In genomic region chr9:37566716-37567115, GRCh38 we compare ENCODE assay signal across 25 cellular contexts. TPM values are rescaled to one million over a fixed set of nuclear protein-coding genes. Genes with fewer than 3 reads are reported as not detected.
DNase-seq lines count a peak whose midpoint lies in the region; ATAC-seq and TF ChIP-seq lines count a peak whose summit lies in the region.
"Had no signal": no experiment of that assay in that cellular context is flagged by ENCODE, and none has a peak within 500 bp of the region (broad histone marks: within the 10 kb centered on the region; RNA-seq: fewer than 3 reads in every experiment).

No MANE protein-coding gene starts in this region.

- H3K27me3 Mint-ChIP-seq in Calu3 (ENCODE audit: unreplicated experiment), result no peaks in the 10 kb centered on the region
- H3K27me3 Mint-ChIP-seq: dendritic cell treated with granulocyte-macrophage colony-stimulating factor and Interleukin-4, amounts not matched to agents 40 ng/mL and 50 ng/mL, for 4 days; natural killer cell treated with Interleukin-12 subunit alpha and Interleukin-12 subunit beta and Interleukin-15 and Interleukin-18, amount 100 ng/mL, for 72 hours had no signal

- ATAC-seq in GM18909 (IDR thresholded peaks at IDR 0.05; ENCODE audit: poor library complexity, unreplicated experiment), result peak; percentile 17
- ATAC-seq: activated CD8-positive, alpha-beta T cell treated with anti-CD3 and anti-CD28 coated beads, Interleukin-2, amount 10 ng/mL, durations not matched to agents 7 days and 5 days; left cardiac atrium; natural killer cell treated with Interleukin-12 subunit alpha and Interleukin-12 subunit beta and Interleukin-15 and Interleukin-18, amount 100 ng/mL, for 72 hours; right lobe of liver had no signal

- H3K4me1 ChIP-seq in right atrium auricular region, result no peaks in the 10 kb centered on the region
- H3K4me1 ChIP-seq: parathyroid adenoma, right lobe of liver, stomach, tibial nerve had no signal

- BruUV-seq in Calu3 (replicated peaks; lab: Mats Ljungman, UMichigan), result no TSS peak

- TF ChIP-seq CTCF in Calu3 (IDR thresholded peaks at IDR 0.05; ENCODE audit: unreplicated experiment), result no peak
- no peak for TF ChIP-seq CTCF in coronary artery (IDR thresholded peaks at IDR 0.05)
- no peak for TF ChIP-seq CTCF in right atrium auricular region (IDR thresholded peaks at IDR 0.05)

- no peaks in the 10 kb centered on the region for H3K9me3 Mint-ChIP-seq in Calu3 (ENCODE audit: low read depth, unreplicated experiment)
- H3K9me3 Mint-ChIP-seq: natural killer cell treated with Interleukin-12 subunit alpha and Interleukin-12 subunit beta and Interleukin-15 and Interleukin-18, amount 100 ng/mL, for 72 hours had no signal

- no peak overlapping the region for H3K27ac Mint-ChIP-seq in Calu3 (ENCODE audit: unreplicated experiment)
- H3K27ac Mint-ChIP-seq: activated CD8-positive, alpha-beta T cell treated with anti-CD3 and anti-CD28 coated beads, Interleukin-2, amount 10 ng/mL, durations not matched to agents 7 days and 5 days; dendritic cell treated with granulocyte-macrophage colony-stimulating factor and Interleukin-4, amounts not matched to agents 40 ng/mL and 50 ng/mL, for 4 days; GM23338; natural killer cell treated with Interleukin-12 subunit alpha and Interleukin-12 subunit beta and Interleukin-15 and Interleukin-18, amount 100 ng/mL, for 72 hours had no signal

- CTCF ChIA-PET in Calu3 (lab: Charles Lee), result no interaction called here

- no peak overlapping the region for H3K27ac ChIP-seq in coronary artery
- no peak overlapping the region for H3K27ac ChIP-seq in right atrium auricular region
- H3K27ac ChIP-seq: BLaER1 treated with 17β-estradiol and CSF1 and Interleukin-3, amounts not matched to agents 10 nM and 100 nM; parathyroid adenoma; right lobe of liver; stomach; tibial nerve had no signal

- H3K4me3 ChIP-seq in coronary artery (no peak overlapping the region), right atrium auricular region (no peak overlapping the region)
- H3K4me3 ChIP-seq: BLaER1 treated with 17β-estradiol and CSF1 and Interleukin-3, amounts not matched to agents 10 nM and 100 nM; GM23338; right lobe of liver; stomach; tibial nerve had no signal

- intact Hi-C loops in Calu3 (cut with micrococcal nuclease; ENCODE audit: unreplicated experiment), result no loop called here

- H3K36me3 Mint-ChIP-seq in Calu3 (ENCODE audit: insufficient read depth, unreplicated experiment), result no peaks in the 10 kb centered on the region

- no peaks in the 10 kb centered on the region for H3K4me1 Mint-ChIP-seq in Calu3 (ENCODE audit: low read depth, unreplicated experiment)

- no peaks in the 10 kb centered on the region for H3K27me3 ChIP-seq in right atrium auricular region
- H3K27me3 ChIP-seq: BLaER1 treated with 17β-estradiol and CSF1 and Interleukin-3, amounts not matched to agents 10 nM and 100 nM; right lobe of liver; stomach; tibial nerve had no signal

- DNase-seq in AG20443 (ENCODE audit: low spot score) (peak; percentile 14), NCI-H2171 (lab: John Stamatoyannopoulos, UW) (peak; percentile 6), epidermal melanocyte (ENCODE audit: insufficient read length, low spot score) (peak; percentile 8), DMS53 treated with DMSO at 0.1 percent for 48 hours (lab: John Stamatoyannopoulos, UW; ENCODE audit: unreplicated experiment) (no peak), Calu3 (no peak), coronary artery (ENCODE audit: low spot score) (no peak), right atrium auricular region (ENCODE audit: low spot score) (no peak)
- DNase-seq: activated CD4-positive, alpha-beta T cell treated with anti-CD3 and anti-CD28 coated beads for 1 hour; activated CD8-positive, alpha-beta T cell treated with anti-CD3 and anti-CD28 coated beads, Interleukin-2, amount 10 ng/mL, durations not matched to agents 7 days and 5 days; activated naive CD4-positive, alpha-beta T cell treated with Interleukin-2 at 50 U/mL for 16 hours; activated T-cell treated with anti-CD3 and anti-CD28 coated beads, Interleukin-2, amount 50 U/mL, for 1 hour; amniotic stem cell; left cardiac atrium; NCI-H1417; NCI-H2081 treated with DMSO at 0.1 percent for 48 hours; NCI-H510A treated with DMSO at 0.1 percent for 48 hours; right lobe of liver; stomach had no signal

- H3K4me3 Mint-ChIP-seq in Calu3 (ENCODE audit: low read depth, unreplicated experiment), result no peak overlapping the region
- H3K4me3 Mint-ChIP-seq: activated CD8-positive, alpha-beta T cell treated with anti-CD3 and anti-CD28 coated beads, Interleukin-2, amount 10 ng/mL, durations not matched to agents 7 days and 5 days; dendritic cell treated with granulocyte-macrophage colony-stimulating factor and Interleukin-4, amounts not matched to agents 40 ng/mL and 50 ng/mL, for 4 days; GM23338; natural killer cell treated with Interleukin-12 subunit alpha and Interleukin-12 subunit beta and Interleukin-15 and Interleukin-18, amount 100 ng/mL, for 72 hours had no signal

- H3K36me3 ChIP-seq in right atrium auricular region, result no peaks in the 10 kb centered on the region
- H3K36me3 ChIP-seq: right lobe of liver had no signal

- H3K9me3 ChIP-seq in right atrium auricular region, result no peaks in the 10 kb centered on the region
- H3K9me3 ChIP-seq: right lobe of liver, tibial nerve had no signal

RNA-seq across cellular contexts. Expression of gene FBXO10, which starts 9.5 kb away (rescaled TPM):
- total RNA-seq in Calu3 (2022), result 0.94 and 1.1 TPM in 2 replicates
- 1 to 10 TPM; 5.5 to 5.7 TPM for total RNA-seq in right atrium auricular region

RNA-seq across cellular contexts. Expression of gene TOMM5, which starts 25.7 kb away (rescaled TPM):
- total RNA-seq in Calu3 (2022), result 49.3 and 55.8 TPM in 2 replicates
- 10 to 100 TPM; 45.5 to 63.9 TPM for total RNA-seq in right atrium auricular region

Comparison
In these comparisons a context has a peak if more than half of its experiments do, and no peak if none do; other contexts are left out.
1. DNase-seq: peak in AG20443 (single experiment), NCI-H2171 (single experiment) and epidermal melanocyte (single experiment); none in DMS53 treated with DMSO at 0.1 percent for 48 hours (single experiment), Calu3 (single experiment), coronary artery (single experiment) and right atrium auricular region (single experiment).